In genomic region chr5:33785571-33785970, GRCh38 we compare ENCODE assay signal across 38 cellular contexts.
"Had no signal": no experiment of that assay in that cellular context is flagged by ENCODE, and none has a peak within 500 bp of the region (broad histone marks: within the 10 kb centered on the region; RNA-seq: fewer than 3 reads in every experiment).

No MANE protein-coding gene starts in this region.

- H3K27ac ChIP-seq: adrenal gland, cardiac muscle cell, VCaP had no signal

- H3K36me3 Mint-ChIP-seq: activated naive CD4-positive, alpha-beta T cell treated with anti-CD3 and anti-CD28 coated beads, Interleukin-2, amount 50 U/mL, for 72 hours; activated naive CD8-positive, alpha-beta T cell treated with anti-CD3 and anti-CD28 coated beads for 36 hours; brain had no signal

- H3K9me3 Mint-ChIP-seq: activated CD4-positive, alpha-beta T cell treated with anti-CD3 and anti-CD28 coated beads, Interleukin-2, amount 10 ng/mL, durations not matched to agents 24 days and 14 days; activated CD8-positive, alpha-beta T cell treated with anti-CD3 and anti-CD28 coated beads for 36 hours; activated naive CD8-positive, alpha-beta T cell treated with anti-CD3 and anti-CD28 coated beads for 36 hours; activated T-cell treated with anti-CD3 and anti-CD28 coated beads, Interleukin-2, amount 50 U/mL, for 4 hours; activated T-helper 1 cell treated with anti-CD3 and anti-CD28 coated beads, Interleukin-12 subunit alpha, Interleukin-12 subunit beta, Interleukin-2, Interleukin-4 antibody, amounts not matched to agents 30 ng/mL and 10 ng/mL and 1 ng/mL, durations not matched to agents 14 hours and 24 hours and 36 hours; central memory CD8-positive, alpha-beta T cell; T-helper 1 cell treated with Interleukin-12 subunit alpha and Interleukin-12 subunit beta and Interleukin-4 antibody, amounts not matched to agents 30 μg/mL and 1 μg/mL, for 36 hours; T-helper 2 cell treated with Interferon-gamma antibody and Interleukin-4, amounts not matched to agents 5 μg/mL and 100 μg/mL, for 36 hours had no signal

- H3K36me3 ChIP-seq: adrenal gland, cardiac muscle cell had no signal

- FAIRE-seq: bronchial epithelial cell, TTC549 had no signal

- H3K4me3 Mint-ChIP-seq: activated CD4-positive, alpha-beta memory T cell treated with anti-CD3 and anti-CD28 coated beads for 36 hours; activated CD4-positive, alpha-beta T cell treated with anti-CD3 and anti-CD28 coated beads, Interleukin-2, amount 10 ng/mL, durations not matched to agents 24 days and 14 days; activated CD8-positive, alpha-beta T cell treated with anti-CD3 and anti-CD28 coated beads for 36 hours; activated naive CD4-positive, alpha-beta T cell treated with anti-CD3 and anti-CD28 coated beads for 36 hours; activated naive CD8-positive, alpha-beta T cell treated with anti-CD3 and anti-CD28 coated beads for 36 hours; activated T-cell treated with anti-CD3 and anti-CD28 coated beads, Interleukin-2, amount 50 U/mL, for 4 hours; activated T-cell treated with anti-CD3 and anti-CD28 coated beads, Interleukin-2, amount 50 U/mL, for 72 hours; activated T-helper 1 cell treated with anti-CD3 and anti-CD28 coated beads, Interleukin-12 subunit alpha, Interleukin-12 subunit beta, Interleukin-2, Interleukin-4 antibody, amounts not matched to agents 30 ng/mL and 10 ng/mL and 1 ng/mL, durations not matched to agents 14 hours and 24 hours and 36 hours; activated T-helper 17 cell treated with anti-CD3 and anti-CD28 coated beads, Interleukin-2, amount 50 U/mL, for 72 hours; brain; central memory CD8-positive, alpha-beta T cell; T-helper 1 cell treated with Interleukin-12 subunit alpha and Interleukin-12 subunit beta and Interleukin-4 antibody, amounts not matched to agents 30 μg/mL and 1 μg/mL, for 36 hours; T-helper 2 cell treated with Interferon-gamma antibody and Interleukin-4, amounts not matched to agents 5 μg/mL and 100 μg/mL, for 36 hours; WTC11 had no signal

- H3K27ac Mint-ChIP-seq: activated CD4-positive, alpha-beta memory T cell treated with anti-CD3 and anti-CD28 coated beads for 36 hours; activated CD4-positive, alpha-beta T cell treated with anti-CD3 and anti-CD28 coated beads, Interleukin-2, amount 10 ng/mL, durations not matched to agents 24 days and 14 days; activated CD8-positive, alpha-beta T cell treated with anti-CD3 and anti-CD28 coated beads for 36 hours; activated naive CD4-positive, alpha-beta T cell treated with anti-CD3 and anti-CD28 coated beads for 36 hours; activated naive CD4-positive, alpha-beta T cell treated with anti-CD3 and anti-CD28 coated beads, Interleukin-2, amount 50 U/mL, for 72 hours; activated naive CD8-positive, alpha-beta T cell treated with anti-CD3 and anti-CD28 coated beads for 36 hours; activated T-cell treated with anti-CD3 and anti-CD28 coated beads, Interleukin-2, amount 50 U/mL, for 72 hours; activated T-helper 1 cell treated with anti-CD3 and anti-CD28 coated beads, Interleukin-12 subunit alpha, Interleukin-12 subunit beta, Interleukin-2, Interleukin-4 antibody, amounts not matched to agents 30 ng/mL and 10 ng/mL and 1 ng/mL, durations not matched to agents 14 hours and 24 hours and 36 hours; activated T-helper 17 cell treated with anti-CD3 and anti-CD28 coated beads, Interleukin-2, amount 50 U/mL, for 72 hours; brain; T-helper 1 cell treated with Interleukin-12 subunit alpha and Interleukin-12 subunit beta and Interleukin-4 antibody, amounts not matched to agents 30 μg/mL and 1 μg/mL, for 36 hours; T-helper 2 cell treated with Interferon-gamma antibody and Interleukin-4, amounts not matched to agents 5 μg/mL and 100 μg/mL, for 36 hours; WTC11 had no signal

- H3K4me3 ChIP-seq: adrenal gland, cardiac muscle cell had no signal

- H3K4me1 Mint-ChIP-seq: activated CD4-positive, alpha-beta T cell treated with anti-CD3 and anti-CD28 coated beads, Interleukin-2, amount 10 ng/mL, durations not matched to agents 24 days and 14 days; activated naive CD8-positive, alpha-beta T cell treated with anti-CD3 and anti-CD28 coated beads for 36 hours; activated T-helper 17 cell treated with anti-CD3 and anti-CD28 coated beads, Interleukin-2, amount 50 U/mL, for 72 hours; brain; central memory CD8-positive, alpha-beta T cell had no signal

- DNase-seq: activated CD4-positive, alpha-beta memory T cell treated with anti-CD3 and anti-CD28 coated beads for 36 hours; activated CD4-positive, alpha-beta T cell treated with anti-CD3 and anti-CD28 coated beads for 4 hours; activated CD4-positive, alpha-beta T cell treated with anti-CD3 and anti-CD28 coated beads, Interleukin-2, amount 10 ng/mL, durations not matched to agents 24 days and 14 days; activated CD4-positive, alpha-beta T cell treated with anti-CD3 and anti-CD28 coated beads, Interleukin-2, amount 50 U/mL, for 1 hour; activated CD4-positive, alpha-beta T cell treated with anti-CD3 and anti-CD28 coated beads, Interleukin-2, amount 50 U/mL, for 4 hours; activated CD4-positive, CD25-positive, alpha-beta regulatory T cell treated with anti-CD3 and anti-CD28 coated beads, Interleukin-2, amount 50 U/mL, for 72 hours; activated CD8-positive, alpha-beta memory T cell treated with anti-CD3 and anti-CD28 coated beads, Interleukin-2, amount 50 U/mL, for 4 hours; activated CD8-positive, alpha-beta T cell treated with anti-CD3 and anti-CD28 coated beads for 36 hours; activated effector memory CD4-positive, alpha-beta T cell treated with anti-CD3 and anti-CD28 coated beads, Interleukin-2, amount 50 U/mL, for 16 hours; activated gamma-delta T cell treated with Interleukin-2 at 50 U/mL for 16 hours; activated naive CD4-positive, alpha-beta T cell; activated naive CD4-positive, alpha-beta T cell treated with anti-CD3 and anti-CD28 coated beads for 36 hours; activated naive CD4-positive, alpha-beta T cell treated with anti-CD3 and anti-CD28 coated beads, Interleukin-2, amount 50 U/mL, for 16 hours; activated naive CD8-positive, alpha-beta T cell treated with anti-CD3 and anti-CD28 coated beads for 36 hours; activated T-cell treated with anti-CD3 and anti-CD28 coated beads for 4 hours; activated T-cell treated with anti-CD3 and anti-CD28 coated beads, Interleukin-2, amount 50 U/mL, for 1 hour; activated T-cell treated with anti-CD3 and anti-CD28 coated beads, Interleukin-2, amount 50 U/mL, for 4 hours; activated T-cell treated with anti-CD3 and anti-CD28 coated beads, Interleukin-2, amount 50 U/mL, for 72 hours; adrenal gland; amniotic stem cell; aorta; caudate nucleus; cerebellar nuclear complex; T-helper 1 cell; T-helper 2 cell; T-helper 9 cell had no signal

- H3K27me3 Mint-ChIP-seq: activated CD4-positive, alpha-beta memory T cell treated with anti-CD3 and anti-CD28 coated beads for 36 hours; activated CD4-positive, alpha-beta T cell treated with anti-CD3 and anti-CD28 coated beads, Interleukin-2, amount 10 ng/mL, durations not matched to agents 24 days and 14 days; activated CD8-positive, alpha-beta T cell treated with anti-CD3 and anti-CD28 coated beads for 36 hours; activated naive CD8-positive, alpha-beta T cell treated with anti-CD3 and anti-CD28 coated beads for 36 hours; activated T-helper 17 cell treated with anti-CD3 and anti-CD28 coated beads, Interleukin-2, amount 50 U/mL, for 72 hours; central memory CD8-positive, alpha-beta T cell had no signal

- H3K27me3 ChIP-seq: adrenal gland, cardiac muscle cell had no signal
